24 cellular contexts compared by ENCODE assay signal in genomic region chr2:174760845-174761473, GRCh38. TPM values are rescaled to one million over a fixed set of nuclear protein-coding genes. Genes with fewer than 3 reads are reported as not detected.
DNase-seq lines count a peak whose midpoint lies in the region; ATAC-seq and TF ChIP-seq lines count a peak whose summit lies in the region.
"Had no signal": no experiment of that assay in that cellular context is flagged by ENCODE, and none has a peak within 500 bp of the region (broad histone marks: within the 10 kb centered on the region; RNA-seq: fewer than 3 reads in every experiment).

No MANE protein-coding gene starts in this region.

- H3K9me3 ChIP-seq in HEK293 (ENCODE audit: control insufficient read depth, insufficient read depth, low read depth, low read length), result no peaks in the 10 kb centered on the region
- H3K9me3 ChIP-seq: ascending aorta, stomach, tibial artery had no signal

- DNase-seq in NCI-H187 treated with DMSO at 0.1 percent for 48 hours (lab: John Stamatoyannopoulos, UW) (peak; percentile 26), NCI-H524 treated with DMSO at 0.1 percent for 48 hours (lab: John Stamatoyannopoulos, UW) (peak; percentile 18), NCI-H2196 treated with DMSO at 0.1 percent for 48 hours (lab: John Stamatoyannopoulos, UW; ENCODE audit: unreplicated experiment) (no peak)
- DNase-seq: activated CD4-positive, alpha-beta T cell treated with anti-CD3 and anti-CD28 coated beads for 4 hours; Calu3; caudate nucleus; islet precursor cell; MV-4-11; NCI-H526; stimulated activated CD8-positive, alpha-beta memory T cell treated with anti-CD3 and anti-CD28 coated beads, Interleukin-4, amount 100 ng/mL, for 48 hours; stomach; tibial artery had no signal

- H3K4me1 Mint-ChIP-seq in nephron, result peaks cover 65% of the 10 kb centered on the region
- H3K4me1 Mint-ChIP-seq in activated T-helper 17 cell treated with anti-CD3 and anti-CD28 coated beads, Interleukin-2, amount 50 U/mL, for 72 hours, result no peaks in the 10 kb centered on the region

- POLR2A ChIA-PET in HEK293 (lab: Yijun Ruan, JAX), result no interaction called here

- H3K36me3 ChIP-seq in HEK293 (ENCODE audit: control insufficient read depth in 2 of 2, insufficient read depth in 1 of 2, low read length in 2 of 2), result no peaks in the 10 kb centered on the region
- H3K36me3 ChIP-seq: ascending aorta, stomach, tibial artery had no signal

- H3K4me3 ChIP-seq in HEK293 (ENCODE audit: low read depth, low read length), result no peak overlapping the region
- H3K4me3 ChIP-seq: ascending aorta, stomach, tibial artery had no signal

- H3K9me3 Mint-ChIP-seq in nephron, result no peaks in the 10 kb centered on the region
- no peaks in the 10 kb centered on the region for H3K9me3 Mint-ChIP-seq in activated T-helper 17 cell treated with anti-CD3 and anti-CD28 coated beads, Interleukin-2, amount 50 U/mL, for 72 hours
- H3K9me3 Mint-ChIP-seq: activated T-helper 1 cell treated with anti-CD3 and anti-CD28 coated beads, Interleukin-12 subunit alpha, Interleukin-12 subunit beta, Interleukin-2, Interleukin-4 antibody, amounts not matched to agents 30 ng/mL and 10 ng/mL and 1 ng/mL, durations not matched to agents 14 hours and 24 hours and 36 hours; dendritic cell treated with granulocyte-macrophage colony-stimulating factor and Interleukin-4, amounts not matched to agents 40 ng/mL and 50 ng/mL, for 4 days had no signal

- no peak for ATAC-seq in activated T-helper 17 cell treated with anti-CD3 and anti-CD28 coated beads, Interleukin-2, amount 50 U/mL, for 72 hours (replicated peaks)
- ATAC-seq in HG03095 (IDR thresholded peaks at IDR 0.05; ENCODE audit: unreplicated experiment), result no peak
- ATAC-seq in GM19397 (IDR thresholded peaks at IDR 0.05; ENCODE audit: unreplicated experiment), result no peak

- H3K27ac ChIP-seq in HEK293 (ENCODE audit: extremely low read depth, low read depth, low read length), result no peak overlapping the region
- H3K27ac ChIP-seq: ascending aorta, stomach, tibial artery had no signal

- no peaks in the 10 kb centered on the region for H3K27me3 Mint-ChIP-seq in nephron (ENCODE audit: low read depth)
- no peaks in the 10 kb centered on the region for H3K27me3 Mint-ChIP-seq in activated T-helper 17 cell treated with anti-CD3 and anti-CD28 coated beads, Interleukin-2, amount 50 U/mL, for 72 hours

- no peak for TF ChIP-seq CTCF in HEK293 (tag by site-specific recombination; IDR thresholded peaks at IDR 0.05)
- no peak for TF ChIP-seq CTCF in nephron (IDR thresholded peaks at IDR 0.05; ENCODE audit: unreplicated experiment in 3 of 3)

- CTCF ChIA-PET in HEK293 (lab: Yijun Ruan, JAX), result interaction anchor here (1.1 to 6.3 kb wide), 5 partner anchors 10 to 64 kb away, joined by 3 to 53 read pairs (median 4); no protein-coding TSS in a partner anchor

- peaks cover 4% of the 10 kb centered on the region; the same call in 1 of the 2 replicates for H3K4me1 ChIP-seq in HEK293 (ENCODE audit: control insufficient read depth, insufficient read depth, low read length)
- H3K4me1 ChIP-seq: ascending aorta, stomach had no signal

- peak overlapping the region; percentile 43 to 93 (median 45) for H3K27ac Mint-ChIP-seq in nephron
- H3K27ac Mint-ChIP-seq in activated T-helper 17 cell treated with anti-CD3 and anti-CD28 coated beads, Interleukin-2, amount 50 U/mL, for 72 hours, result no peak overlapping the region
- H3K27ac Mint-ChIP-seq: activated T-helper 1 cell treated with anti-CD3 and anti-CD28 coated beads, Interleukin-12 subunit alpha, Interleukin-12 subunit beta, Interleukin-2, Interleukin-4 antibody, amounts not matched to agents 30 ng/mL and 10 ng/mL and 1 ng/mL, durations not matched to agents 14 hours and 24 hours and 36 hours; dendritic cell treated with granulocyte-macrophage colony-stimulating factor and Interleukin-4, amounts not matched to agents 40 ng/mL and 50 ng/mL, for 4 days had no signal

- no peaks in the 10 kb centered on the region for H3K36me3 Mint-ChIP-seq in nephron (ENCODE audit: low read depth)
- no peaks in the 10 kb centered on the region for H3K36me3 Mint-ChIP-seq in activated T-helper 17 cell treated with anti-CD3 and anti-CD28 coated beads, Interleukin-2, amount 50 U/mL, for 72 hours (ENCODE audit: low read depth)
- H3K36me3 Mint-ChIP-seq: activated naive CD8-positive, alpha-beta T cell; CD14-positive monocyte had no signal

- H3K4me3 Mint-ChIP-seq in nephron, result peak overlapping the region in 2 of 3 experiments; percentile 79 to 99
- no peak overlapping the region for H3K4me3 Mint-ChIP-seq in activated T-helper 17 cell treated with anti-CD3 and anti-CD28 coated beads, Interleukin-2, amount 50 U/mL, for 72 hours
- H3K4me3 Mint-ChIP-seq: activated naive CD8-positive, alpha-beta T cell; activated T-helper 1 cell treated with anti-CD3 and anti-CD28 coated beads, Interleukin-12 subunit alpha, Interleukin-12 subunit beta, Interleukin-2, Interleukin-4 antibody, amounts not matched to agents 30 ng/mL and 10 ng/mL and 1 ng/mL, durations not matched to agents 14 hours and 24 hours and 36 hours; dendritic cell treated with granulocyte-macrophage colony-stimulating factor and Interleukin-4, amounts not matched to agents 40 ng/mL and 50 ng/mL, for 4 days had no signal

TF ChIP-seq in HEK293, 187 proteins besides CTCF, POLR2A, EP300 and RAD21:
- TF ChIP-seq ZFHX2 (tag by site-specific recombination; conservative IDR thresholded peaks at IDR 0.05), result peak; percentile 46
- peak; percentile 51; the same call in 1 of the 2 replicates for TF ChIP-seq OSR2 (tag by site-specific recombination; IDR thresholded peaks at IDR 0.05)
- no peak for TF ChIP-seq BCL11A (tag by site-specific recombination; IDR thresholded peaks at IDR 0.05; ENCODE audit: low read depth)
- TF ChIP-seq ZSCAN16 (tag by site-specific recombination; IDR thresholded peaks at IDR 0.05), result 0 out of 2 replicates have a peak, but pooled peaks have one; percentile 37
- no peak for TF ChIP-seq ZNF18 (tag by site-specific recombination; IDR thresholded peaks at IDR 0.05)
- peak; percentile 39; the same call in 1 of the 2 replicates for TF ChIP-seq EGR2 (tag by site-specific recombination; IDR thresholded peaks at IDR 0.05; ENCODE audit: low read depth)
- peak; percentile 81 for TF ChIP-seq ZBTB44 (tag by site-specific recombination; IDR thresholded peaks at IDR 0.05)
- TF ChIP-seq SCRT1 (tag by site-specific recombination; IDR thresholded peaks at IDR 0.05; ENCODE audit: borderline replicate concordance), result peak; percentile 48; the same call in 1 of the 2 replicates

RNA-seq across cellular contexts. Expression of gene CHRNA1, which starts 3.3 kb away (rescaled TPM):
- total RNA-seq in activated T-helper 17 cell treated with anti-CD3 and anti-CD28 coated beads, Interleukin-2, amount 50 U/mL, for 72 hours, result under 1 TPM in 1 of 2 donors, not detected in 1; 0.13 TPM
- total RNA-seq: activated T-helper 1 cell treated with anti-CD3 and anti-CD28 coated beads, Interleukin-12 subunit alpha, Interleukin-12 subunit beta, Interleukin-2, Interleukin-4 antibody, amounts not matched to agents 30 ng/mL and 10 ng/mL and 1 ng/mL, durations not matched to agents 14 hours and 24 hours and 36 hours; ascending aorta; Calu3; posterior vena cava; stomach; T-helper 1 cell treated with Interleukin-12 subunit alpha and Interleukin-12 subunit beta and Interleukin-4 antibody, amounts not matched to agents 30 ng/mL and 1 ng/mL, for 36 hours had no signal
